12 cellular contexts compared by ENCODE assay signal in genomic region chr16:81585785-81586184, GRCh38.
A peak's percentile ranks its signal among the peaks of the same experiment; 100 is the strongest.
DNase-seq lines count a peak whose midpoint lies in the region; ATAC-seq and TF ChIP-seq lines count a peak whose summit lies in the region.
"Had no signal": no experiment of that assay in that cellular context is flagged by ENCODE, and none has a peak within 500 bp of the region (broad histone marks: within the 10 kb centered on the region; RNA-seq: fewer than 3 reads in every experiment).

No MANE protein-coding gene starts in this region.

- peaks cover 4% of the 10 kb centered on the region for H3K36me3 Mint-ChIP-seq in stimulated activated naive CD8-positive, alpha-beta T cell treated with anti-CD3 and anti-CD28 coated beads, Interleukin-15, Interleukin-2, amounts not matched to agents 100 ng/mL and 50 ng/mL, for 24 hours (ENCODE audit: low read depth)

- no peaks in the 10 kb centered on the region for H3K36me3 ChIP-seq in hepatocyte (replicated peaks; ENCODE audit: insufficient read depth, low read depth)
- no peaks in the 10 kb centered on the region for H3K36me3 ChIP-seq in vagina

- TF ChIP-seq CTCF in hepatocyte (IDR thresholded peaks at IDR 0.05; ENCODE audit: poor library complexity), result peak; percentile 29
- no peak for TF ChIP-seq CTCF in vagina (IDR thresholded peaks at IDR 0.05)
- no peak for TF ChIP-seq CTCF in GM10248 (IDR thresholded peaks at IDR 0.05; ENCODE audit: control extremely low read depth, extremely low read depth, low read depth, missing control alignments)

- H3K27me3 ChIP-seq in hepatocyte (no peaks in the 10 kb centered on the region), vagina (no peaks in the 10 kb centered on the region)

- H3K4me1 ChIP-seq in hepatocyte (ENCODE audit: insufficient read depth) (peaks cover 37% of the 10 kb centered on the region), vagina (peaks cover 42% of the 10 kb centered on the region)

- peak overlapping the region; percentile 26 for H3K4me2 ChIP-seq in hepatocyte

- H3K4me1 Mint-ChIP-seq in stimulated activated naive CD8-positive, alpha-beta T cell treated with anti-CD3 and anti-CD28 coated beads, Interleukin-15, Interleukin-2, amounts not matched to agents 100 ng/mL and 50 ng/mL, for 24 hours (ENCODE audit: low read depth), result no peaks in the 10 kb centered on the region
- H3K4me1 Mint-ChIP-seq in stimulated activated naive CD8-positive, alpha-beta T cell treated with anti-CD3 and anti-CD28 coated beads, Interleukin-15, amount 100 ng/mL, for 72 hours, result peaks cover 23% of the 10 kb centered on the region

- CTCF ChIA-PET in GM10248 (lab: Yijun Ruan, JAX), result no interaction called here

- H3K79me2 ChIP-seq in hepatocyte, result peaks cover 89% of the 10 kb centered on the region

- POLR2A ChIA-PET in GM10248 (lab: Yijun Ruan, JAX), result no interaction called here

- H3K9me3 Mint-ChIP-seq in stimulated activated naive CD8-positive, alpha-beta T cell treated with anti-CD3 and anti-CD28 coated beads, Interleukin-15, Interleukin-2, amounts not matched to agents 100 ng/mL and 50 ng/mL, for 24 hours, result no peaks in the 10 kb centered on the region
- H3K9me3 Mint-ChIP-seq in stimulated activated naive CD8-positive, alpha-beta T cell treated with anti-CD3 and anti-CD28 coated beads, Interleukin-15, amount 100 ng/mL, for 72 hours, result no peaks in the 10 kb centered on the region
- H3K9me3 Mint-ChIP-seq: activated naive CD4-positive, alpha-beta T cell treated with anti-CD3 and anti-CD28 coated beads for 36 hours had no signal

- no peak for ATAC-seq in stimulated activated naive CD8-positive, alpha-beta T cell treated with anti-CD3 and anti-CD28 coated beads, Interleukin-15, amount 100 ng/mL, for 72 hours
- peak; percentile 57 for ATAC-seq in SK-N-SH treated with all-trans-retinoic acid at 6 μM for 48 hours

- H3K27me3 Mint-ChIP-seq in stimulated activated naive CD8-positive, alpha-beta T cell treated with anti-CD3 and anti-CD28 coated beads, Interleukin-15, Interleukin-2, amounts not matched to agents 100 ng/mL and 50 ng/mL, for 24 hours, result no peaks in the 10 kb centered on the region
- H3K27me3 Mint-ChIP-seq in stimulated activated naive CD8-positive, alpha-beta T cell treated with anti-CD3 and anti-CD28 coated beads, Interleukin-15, amount 100 ng/mL, for 72 hours, result no peaks in the 10 kb centered on the region

- intact Hi-C loops in vagina (cut with DNase I), result no loop called here

- no peak overlapping the region for H3K4me3 Mint-ChIP-seq in stimulated activated naive CD8-positive, alpha-beta T cell treated with anti-CD3 and anti-CD28 coated beads, Interleukin-15, Interleukin-2, amounts not matched to agents 100 ng/mL and 50 ng/mL, for 24 hours
- no peak overlapping the region for H3K4me3 Mint-ChIP-seq in stimulated activated naive CD8-positive, alpha-beta T cell treated with anti-CD3 and anti-CD28 coated beads, Interleukin-15, amount 100 ng/mL, for 72 hours
- H3K4me3 Mint-ChIP-seq: activated naive CD4-positive, alpha-beta T cell treated with anti-CD3 and anti-CD28 coated beads for 36 hours had no signal

- H2AFZ ChIP-seq in hepatocyte, result no peak overlapping the region

- TF ChIP-seq POLR2A in vagina (IDR thresholded peaks at IDR 0.05), result no peak

- no peak for DNase-seq in stimulated activated naive CD8-positive, alpha-beta T cell treated with anti-CD3 and anti-CD28 coated beads, Interleukin-15, amount 100 ng/mL, for 72 hours
- DNase-seq in hepatocyte (ENCODE audit: low spot score), result peak; percentile 48
- no peak for DNase-seq in vagina (ENCODE audit: extremely low spot score in 2 of 2)
- DNase-seq in NCI-H345 treated with DMSO at 0.1 percent for 48 hours (lab: John Stamatoyannopoulos, UW; ENCODE audit: unreplicated experiment), result no peak
- DNase-seq in GM10248 (ENCODE audit: extremely low spot score), result no peak
- no peak for DNase-seq in activated CD4-positive, alpha-beta T cell treated with anti-CD3 and anti-CD28 coated beads for 48 hours
- DNase-seq: activated naive CD4-positive, alpha-beta T cell treated with anti-CD3 and anti-CD28 coated beads for 36 hours; C1 segment of cervical spinal cord; NCI-H2081; T-helper 9 cell had no signal

- H4K20me1 ChIP-seq in hepatocyte (ENCODE audit: insufficient read depth, poor library complexity, severe bottlenecking), result peaks cover 27% of the 10 kb centered on the region

- 62% methylated on average over 8 of the region's 8 CpGs for WGBS in hepatocyte (ENCODE audit: low lambda C conversion rate, missing lambda C conversion rate)

- H3K27ac Mint-ChIP-seq in stimulated activated naive CD8-positive, alpha-beta T cell treated with anti-CD3 and anti-CD28 coated beads, Interleukin-15, Interleukin-2, amounts not matched to agents 100 ng/mL and 50 ng/mL, for 24 hours, result peak overlapping the region; percentile 11
- no peak overlapping the region for H3K27ac Mint-ChIP-seq in stimulated activated naive CD8-positive, alpha-beta T cell treated with anti-CD3 and anti-CD28 coated beads, Interleukin-15, amount 100 ng/mL, for 72 hours
- H3K27ac Mint-ChIP-seq: activated naive CD4-positive, alpha-beta T cell treated with anti-CD3 and anti-CD28 coated beads for 36 hours had no signal

- H3K9me3 ChIP-seq in hepatocyte (ENCODE audit: low read depth) (no peaks in the 10 kb centered on the region), vagina (no peaks in the 10 kb centered on the region)

- H3K4me3 ChIP-seq in hepatocyte (no peak overlapping the region), vagina (no peak overlapping the region)

- peak overlapping the region; percentile 86 for H3K27ac ChIP-seq in hepatocyte
- peak overlapping the region; percentile 9 for H3K27ac ChIP-seq in vagina

- H3K9me2 ChIP-seq in hepatocyte (replicated peaks; ENCODE audit: insufficient read depth), result no peaks in the 10 kb centered on the region

TF ChIP-seq in SK-N-SH treated with all-trans-retinoic acid at 6 μM for 48 hours, 23 proteins besides CTCF, POLR2A, EP300 and RAD21:
- TF ChIP-seq POU6F1 (CRISPR knock-in tag; IDR thresholded peaks at IDR 0.05; ENCODE audit: borderline replicate concordance, low read depth) (no peak), ZFP3 (CRISPR knock-in tag; IDR thresholded peaks at IDR 0.05) (no peak), SNAI2 (CRISPR knock-in tag; IDR thresholded peaks at IDR 0.05) (no peak), ZC3H10 (CRISPR knock-in tag; IDR thresholded peaks at IDR 0.05) (no peak), CSDC2 (CRISPR knock-in tag; IDR thresholded peaks at IDR 0.05) (no peak), OSR1 (CRISPR knock-in tag; IDR thresholded peaks at IDR 0.05) (no peak), ZNF565 (CRISPR knock-in tag; conservative IDR thresholded peaks at IDR 0.05; ENCODE audit: low read depth) (no peak), TCF4 (CRISPR knock-in tag; IDR thresholded peaks at IDR 0.05; ENCODE audit: borderline replicate concordance) (no peak), ESRRG (CRISPR knock-in tag; IDR thresholded peaks at IDR 0.05) (no peak), CREB5 (CRISPR knock-in tag; IDR thresholded peaks at IDR 0.05; ENCODE audit: low read depth) (no peak), ZNF8 (CRISPR knock-in tag; IDR thresholded peaks at IDR 0.05) (no peak), RARB (CRISPR knock-in tag; IDR thresholded peaks at IDR 0.05) (no peak), ZNF70 (CRISPR knock-in tag; IDR thresholded peaks at IDR 0.05) (no peak), ZFP30 (CRISPR knock-in tag; IDR thresholded peaks at IDR 0.05) (no peak)
